In genomic region chr5:157718529-157718928, GRCh38 we compare ENCODE assay signal across 9 cellular contexts. TPM values are rescaled to one million over a fixed set of nuclear protein-coding genes. Genes with fewer than 3 reads are reported as not detected.
DNase-seq lines count a peak whose midpoint lies in the region; ATAC-seq, FAIRE-seq and TF ChIP-seq lines count a peak whose summit lies in the region.
"Had no signal": no experiment of that assay in that cellular context is flagged by ENCODE, and none has a peak within 500 bp of the region (broad histone marks: within the 10 kb centered on the region; RNA-seq: fewer than 3 reads in every experiment).

No MANE protein-coding gene starts in this region.

- H3K56ac ChIP-seq in mesendoderm (ENCODE audit: low read length), result peak overlapping the region; percentile 42

- no peaks in the 10 kb centered on the region for H3K27me3 ChIP-seq in mesendoderm (ENCODE audit: insufficient read depth, low read length, poor library complexity)

- H3K27ac ChIP-seq in A549, result peak overlapping the region in 1 of 2 experiments; percentile 19; a peak in 1 of 6 replicates
- H3K27ac ChIP-seq in SK-N-MC, result no peak overlapping the region
- no peak overlapping the region for H3K27ac ChIP-seq in mesendoderm (ENCODE audit: low read depth, low read length)

- no peak overlapping the region for H4K8ac ChIP-seq in mesendoderm (ENCODE audit: low read depth, low read length)

- H3K4me1 ChIP-seq in A549 (no peaks in the 10 kb centered on the region), mesendoderm (ENCODE audit: control insufficient read depth, low read depth, low read length) (no peaks in the 10 kb centered on the region)

- peak; percentile 55 to 56 for DNase-seq in A549 (ENCODE audit: low read depth in 1 of 2, low spot score in 1 of 2)
- peak; percentile 77 for DNase-seq in EL
- DNase-seq in SK-N-MC (ENCODE audit: low read depth, low spot score), result no peak
- DNase-seq in mesendoderm, result peak; percentile 75
- no peak for DNase-seq in DMS153 (lab: John Stamatoyannopoulos, UW)

- peak overlapping the region; percentile 28 for H2BK15ac ChIP-seq in mesendoderm (replicated peaks; ENCODE audit: low read depth)

- H3K79me2 ChIP-seq in mesendoderm (ENCODE audit: control insufficient read depth, insufficient read depth, low read length), result no peaks in the 10 kb centered on the region

- no peaks in the 10 kb centered on the region for H3K79me1 ChIP-seq in mesendoderm (ENCODE audit: low read length)

- H2AK5ac ChIP-seq in mesendoderm (ENCODE audit: low read length), result no peak overlapping the region

- peak; percentile 71 for TF ChIP-seq CTCF in A549 (IDR thresholded peaks at IDR 0.05)

- peak; percentile 84 to 86 for TF ChIP-seq RAD21 in A549 (conservative IDR thresholded peaks at IDR 0.05 in 1 of 2, IDR thresholded peaks at IDR 0.05 in 1 of 2)

- POLR2A ChIA-PET in A549 (lab: Yijun Ruan, JAX), result no interaction called here

- H3K36me3 ChIP-seq in SK-N-MC (ENCODE audit: insufficient read depth, low read length) (no peaks in the 10 kb centered on the region), mesendoderm (ENCODE audit: control insufficient read depth, insufficient read depth, low read length) (no peaks in the 10 kb centered on the region)

- WGBS in A549 (ENCODE audit: missing lambda C conversion rate), result 5% methylated on average over 4 of the region's 4 CpGs
- WGBS in mesendoderm (ENCODE audit: extremely low coverage, insufficient coverage, low lambda C conversion rate), result no CpG with 5 or more reads among the region's 4 CpGs

- H3K4me2 ChIP-seq in A549 (no peak overlapping the region), mesendoderm (ENCODE audit: low read length) (no peak overlapping the region)

- FAIRE-seq in A549 (lab: Jason Lieb, UNC), result no peak
- peak; percentile 78 for FAIRE-seq in endometrium (lab: Jason Lieb, UNC)

- no peak overlapping the region for H2BK5ac ChIP-seq in mesendoderm (ENCODE audit: low read length)

- ATAC-seq in A549, result peak; percentile 85 to 95; a peak in 5 of 6 replicates
- ATAC-seq in HG03045 (IDR thresholded peaks at IDR 0.05; ENCODE audit: unreplicated experiment), result peak; percentile 60
- ATAC-seq in GM18873 (IDR thresholded peaks at IDR 0.05; ENCODE audit: low FRiP score, unreplicated experiment), result no peak

- no peak for TF ChIP-seq EP300 in A549 (IDR thresholded peaks at IDR 0.05)

- H3K9ac ChIP-seq in SK-N-MC (ENCODE audit: insufficient read length) (no peak overlapping the region), mesendoderm (ENCODE audit: low read length) (peak overlapping the region; percentile 27)

- no peak overlapping the region for H2BK120ac ChIP-seq in mesendoderm (ENCODE audit: low read depth, low read length)

- TF ChIP-seq POLR2A in A549 (IDR thresholded peaks at IDR 0.05; ENCODE audit: low read length), result no peak

- no peak overlapping the region for H4K5ac ChIP-seq in mesendoderm (ENCODE audit: low read length)

- H3K9me3 ChIP-seq in A549 (no peaks in the 10 kb centered on the region), SK-N-MC (ENCODE audit: low read depth, low read length) (no peaks in the 10 kb centered on the region)

- H3K23ac ChIP-seq in mesendoderm (ENCODE audit: low read length), result no peak overlapping the region

- no peak overlapping the region for H3K4me3 ChIP-seq in A549
- H3K4me3 ChIP-seq in SK-N-MC, result peak overlapping the region; percentile 25; the same call in 1 of the 2 replicates
- no peak overlapping the region for H3K4me3 ChIP-seq in mesendoderm (ENCODE audit: low read length)

- H3K18ac ChIP-seq in mesendoderm (ENCODE audit: low read length), result no peak overlapping the region

- CTCF ChIA-PET in A549 (lab: Yijun Ruan, JAX), result interaction anchor here (0.7 to 6.1 kb wide), 57 partner anchors 10 to 406 kb away, joined by 3 to 58 read pairs (median 4); partner anchors contain the start of genes C5orf52, LSM11, SOX30 and THG1L

- no peak overlapping the region for H3K4ac ChIP-seq in mesendoderm (ENCODE audit: low read depth, low read length)

TF ChIP-seq in A549, 52 proteins besides CTCF, POLR2A, EP300 and RAD21:
- no peak for TF ChIP-seq PHF8 (IDR thresholded peaks at IDR 0.05; ENCODE audit: borderline replicate concordance, low read depth)
- TF ChIP-seq CEBPB (IDR thresholded peaks at IDR 0.05), result no peak
- TF ChIP-seq RCOR1 (IDR thresholded peaks at IDR 0.05; ENCODE audit: low read depth, low read length), result no peak
- peak; percentile 75 for TF ChIP-seq SMC3 (IDR thresholded peaks at IDR 0.05)

RNA-seq across cellular contexts. Expression of gene THG1L, which starts 12.7 kb away (rescaled TPM):
- polyA plus RNA-seq in A549 (2011; rRNA removed), result 31.9 and 45.6 TPM in 2 replicates
- 29.2 and 36.1 TPM in 2 replicates for polyA plus RNA-seq in A549 (2012; cell fraction: cytosol; rRNA removed)
- polyA plus RNA-seq in A549 (2012; cell fraction: nucleus; rRNA removed), result 19.9 and 20.2 TPM in 2 replicates
- 36.9 to 43.7 TPM (median 39.3 TPM) in 3 replicates for polyA plus RNA-seq in A549 (2017; fragmentation: RNase III; extraction: RNeasy Plus Mini Kit Qiagen cat#74134 plus additional on column Dnase treatment)
- 42.7 and 60.4 TPM in 2 replicates for polyA minus RNA-seq in A549 (2011; rRNA and poly(A)+ RNA removed)
- 13.7 TPM for polyA plus RNA-seq in mesendoderm (2013, experiment 1 of 2)
- polyA plus RNA-seq in mesendoderm (2013, experiment 2 of 2), result 12.8 TPM

RNA-seq across cellular contexts. Expression of gene LSM11, which starts 25.0 kb away (rescaled TPM):
- polyA plus RNA-seq in A549 (2011; rRNA removed) (3.7 and 4.1 TPM in 2 replicates), A549 (2017; fragmentation: RNase III; extraction: RNeasy Plus Mini Kit Qiagen cat#74134 plus additional on column Dnase treatment) (2.7 to 2.9 TPM (median 2.8 TPM) in 3 replicates)
- polyA plus RNA-seq in A549 (2012; cell fraction: cytosol; rRNA removed), result 0.89 and 1.1 TPM in 2 replicates
- 1.1 and 1.4 TPM in 2 replicates for polyA plus RNA-seq in A549 (2012; cell fraction: nucleus; rRNA removed)
- 2.3 and 2.7 TPM in 2 replicates for polyA minus RNA-seq in A549 (2011; rRNA and poly(A)+ RNA removed)
- 1.5 TPM for polyA plus RNA-seq in mesendoderm (2013, experiment 1 of 2)
- polyA plus RNA-seq in mesendoderm (2013, experiment 2 of 2), result 1.5 TPM

RNA-seq across cellular contexts. Expression of gene C5orf52, which starts 47.2 kb away (rescaled TPM):
- polyA plus RNA-seq in A549 (2011; rRNA removed), result not detected in 2 replicates
- polyA plus RNA-seq in A549 (2012; cell fraction: cytosol; rRNA removed), result not detected in 2 replicates
- polyA plus RNA-seq in A549 (2012; cell fraction: nucleus; rRNA removed), result not detected in 2 replicates
- polyA plus RNA-seq in A549 (2017; fragmentation: RNase III; extraction: RNeasy Plus Mini Kit Qiagen cat#74134 plus additional on column Dnase treatment), result not detected in 3 replicates
- not detected in 2 replicates for polyA minus RNA-seq in A549 (2011; rRNA and poly(A)+ RNA removed)
- not detected for polyA plus RNA-seq in mesendoderm (2013, experiment 1 of 2)
- not detected for polyA plus RNA-seq in mesendoderm (2013, experiment 2 of 2)
- polyA plus RNA-seq: IgD-negative memory B cell had no signal

Comparison
In these comparisons a context has a peak if more than half of its experiments do, and no peak if none do; other contexts are left out.
1. DNase-seq: peak in A549 (2 of 2), EL (single experiment) and mesendoderm (single experiment); none in SK-N-MC (single experiment) and DMS153 (single experiment).